In the genomic region with DNA sequence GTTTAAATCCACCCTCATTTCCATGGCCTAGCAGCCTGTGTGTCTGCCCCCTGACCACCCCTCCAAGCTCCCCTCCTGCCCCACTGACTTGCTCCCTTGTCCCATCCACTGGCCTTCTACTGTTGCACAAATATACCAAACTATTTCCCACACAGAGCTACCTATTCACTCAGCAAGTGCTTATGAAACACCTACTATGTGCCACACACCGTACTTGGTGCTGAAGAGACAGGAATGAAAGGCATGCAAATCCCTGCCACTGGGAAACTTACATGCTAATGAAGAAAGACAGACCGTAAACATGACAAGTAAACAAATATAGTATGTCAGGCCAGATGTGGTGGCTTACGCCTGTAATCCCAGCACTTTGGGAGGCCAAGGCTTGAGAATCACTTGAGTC, we compare ENCODE assay signal across 27 cellular contexts.
"Had no signal": no experiment of that assay in that cellular context is flagged by ENCODE, and none has a peak within 500 bp of the region (broad histone marks: within the 10 kb centered on the region; RNA-seq: fewer than 3 reads in every experiment).

No MANE protein-coding gene starts in this region.

- H3K9me3 ChIP-seq: colonic mucosa, gastrocnemius medialis had no signal

- ATAC-seq: effector memory CD8-positive, alpha-beta T cell; esophagus mucosa; foreskin keratinocyte; gastrocnemius medialis; gastroesophageal sphincter; heart right ventricle had no signal

- H3K36me3 ChIP-seq: colonic mucosa, esophagus muscularis mucosa, esophagus squamous epithelium, gastrocnemius medialis, gastroesophageal sphincter, heart right ventricle had no signal

- FAIRE-seq: colon, endometrium, endothelial cell of umbilical vein, frontal cortex had no signal

- H3K4me1 ChIP-seq: colonic mucosa, esophagus squamous epithelium, foreskin keratinocyte, gastrocnemius medialis had no signal

- H3K27ac ChIP-seq: colonic mucosa, coronary artery, dorsolateral prefrontal cortex, epithelial cell of prostate, esophagus muscularis mucosa, esophagus squamous epithelium, foreskin keratinocyte, gastrocnemius medialis, gastroesophageal sphincter, heart right ventricle had no signal

- DNase-seq: colonic mucosa; cortex of kidney; dermis blood vessel endothelial cell; dorsolateral prefrontal cortex; effector CD4-positive, alpha-beta T cell; effector CD8-positive, alpha-beta T cell; effector memory CD4-positive, alpha-beta T cell; effector memory CD8-positive, alpha-beta T cell; endodermal cell; erythroblast; esophagus squamous epithelium; foreskin fibroblast; foreskin keratinocyte; foreskin melanocyte; gastrocnemius medialis; glutamatergic neuron; head of caudate nucleus; heart right ventricle had no signal

- H3K27me3 ChIP-seq: colonic mucosa, dorsolateral prefrontal cortex, esophagus muscularis mucosa, esophagus squamous epithelium, foreskin keratinocyte, gastrocnemius medialis, gastroesophageal sphincter, heart right ventricle had no signal

- H3K4me3 ChIP-seq: colonic mucosa, coronary artery, dorsolateral prefrontal cortex, esophagus muscularis mucosa, esophagus squamous epithelium, gastrocnemius medialis, gastroesophageal sphincter, heart right ventricle had no signal
